In the genomic region with DNA sequence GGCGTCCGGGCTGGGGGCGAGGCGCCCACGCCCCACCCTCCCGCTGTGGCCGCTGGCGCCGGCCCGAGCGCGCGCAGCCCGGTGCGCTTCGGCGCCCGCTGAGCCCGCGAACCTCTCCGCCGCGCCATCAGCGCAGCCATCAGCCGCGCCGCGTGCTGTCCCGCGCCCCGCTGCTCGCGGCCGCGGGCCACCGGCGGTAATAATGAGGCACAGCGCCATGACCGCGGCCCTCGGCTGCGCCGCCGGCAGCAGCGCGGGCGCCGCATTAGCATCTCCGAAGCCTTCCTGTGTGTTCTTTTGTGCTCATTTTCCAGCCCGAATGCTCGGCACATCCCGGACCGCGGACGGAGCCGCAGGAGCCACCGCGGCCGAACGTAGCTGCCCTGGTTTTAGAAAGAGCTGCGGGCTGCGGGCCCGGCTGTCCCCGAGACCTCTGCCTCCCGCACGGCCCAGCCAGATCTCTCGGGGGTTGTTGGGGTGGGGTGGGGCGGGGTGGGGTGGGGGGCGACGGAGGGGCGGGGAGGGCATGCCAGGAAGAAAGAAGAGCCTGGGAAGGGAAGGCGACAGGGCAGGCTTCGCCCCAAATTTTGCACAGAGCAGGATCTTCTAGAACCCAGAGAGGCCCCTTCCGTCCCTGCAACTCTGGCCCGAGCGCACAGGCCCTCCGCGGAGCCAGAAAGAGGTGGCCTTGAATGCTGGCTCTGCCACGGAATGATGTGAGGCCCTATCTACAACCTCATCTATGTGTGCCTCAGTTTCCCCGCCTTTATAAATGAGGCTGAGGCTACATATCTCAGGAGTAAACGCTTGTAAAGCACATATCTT, we compare ENCODE assay signal across 11 cellular contexts. TPM values are rescaled to one million over a fixed set of nuclear protein-coding genes. Genes with fewer than 3 reads are reported as not detected.
A peak's percentile ranks its signal among the peaks of the same experiment; 100 is the strongest.
DNase-seq lines count a peak whose midpoint lies in the region; ATAC-seq, FAIRE-seq and TF ChIP-seq lines count a peak whose summit lies in the region.
"Had no signal": no experiment of that assay in that cellular context is flagged by ENCODE, and none has a peak within 500 bp of the region (broad histone marks: within the 10 kb centered on the region; RNA-seq: fewer than 3 reads in every experiment).

No MANE protein-coding gene starts in this region.

- TF ChIP-seq POLR2A in endothelial cell of umbilical vein (IDR thresholded peaks at IDR 0.05; ENCODE audit: low read depth, low read length), result no peak

- H4K20me1 ChIP-seq in endothelial cell of umbilical vein (replicated peaks; ENCODE audit: control insufficient read depth, extremely low read depth, insufficient read depth, low read length), result no peaks in the 10 kb centered on the region

- ATAC-seq in psoas muscle, result no peak

- no peaks in the 10 kb centered on the region for H3K36me3 ChIP-seq in endothelial cell of umbilical vein (ENCODE audit: control insufficient read depth in 2 of 2, extremely low read depth in 1 of 2, insufficient read depth in 2 of 2, low read length in 2 of 2)
- H3K36me3 ChIP-seq in psoas muscle (ENCODE audit: insufficient read depth in 1 of 2, low read depth in 1 of 2), result no peaks in the 10 kb centered on the region
- H3K36me3 ChIP-seq: WERI-Rb-1 had no signal

- H3K4me2 ChIP-seq in endothelial cell of umbilical vein (ENCODE audit: insufficient read depth, low read length), result peak overlapping the region; percentile 70

- H3K27me3 ChIP-seq in endothelial cell of umbilical vein (ENCODE audit: control insufficient read depth in 2 of 2, insufficient read depth in 2 of 2, low read length in 2 of 2), result peaks cover 18 to 30% of the 10 kb centered on the region in 2 experiments
- peaks cover 3 to 59% (median 10%) of the 10 kb centered on the region in 3 donors for H3K27me3 ChIP-seq in psoas muscle (ENCODE audit: insufficient read depth in 3 of 3, low read length in 2 of 3)

- POLR2A ChIA-PET in endothelial cell of umbilical vein (lab: Charles Lee), result no interaction called here

- no peaks in the 10 kb centered on the region for H3K9me1 ChIP-seq in endothelial cell of umbilical vein (replicated peaks; ENCODE audit: control insufficient read depth, extremely low read depth, insufficient read depth, low read length)

- peak in 2 of 3 experiments; percentile 57 to 66 for DNase-seq in NCI-H1417 (lab: John Stamatoyannopoulos, UW)
- DNase-seq in NCI-H1417 treated with DMSO at 0.1 percent for 48 hours (lab: John Stamatoyannopoulos, UW), result no peak
- peak; percentile 51 for DNase-seq in NCI-H2171 (lab: John Stamatoyannopoulos, UW)
- DNase-seq in endothelial cell of umbilical vein (ENCODE audit: low read depth, low spot score), result no peak
- DNase-seq in psoas muscle, result no peak
- no peak for DNase-seq in dedifferentiated amniotic fluid mesenchymal stem cell (ENCODE audit: extremely low spot score)
- no peak for DNase-seq in ureter (ENCODE audit: low spot score)
- DNase-seq in activated naive CD4-positive, alpha-beta T cell (lab: John Stamatoyannopoulos, UW), result no peak
- DNase-seq: ACHN, islet precursor cell, WERI-Rb-1 had no signal

- intact Hi-C loops in endothelial cell of umbilical vein (cut with micrococcal nuclease) (no loop called here), psoas muscle (cut with DNase I) (no loop called here)

- CTCF ChIA-PET in endothelial cell of umbilical vein (lab: Charles Lee), result no interaction called here

- WGBS in psoas muscle, 3 donors, result 5% methylated on average over 60 to 81 of the region's 81 CpGs

- H3K9me3 ChIP-seq in endothelial cell of umbilical vein (replicated peaks; ENCODE audit: control insufficient read depth, insufficient read depth, low read length), result no peaks in the 10 kb centered on the region
- no peaks in the 10 kb centered on the region for H3K9me3 ChIP-seq in psoas muscle

- BruUV-seq in endothelial cell of umbilical vein (replicated peaks; lab: Mats Ljungman, UMichigan), result no TSS peak

- H3K4me3 ChIP-seq in endothelial cell of umbilical vein (replicated peaks in 1 of 3; ENCODE audit: insufficient read depth in 1 of 3, low read depth in 1 of 3, low read length in 3 of 3) (peak overlapping the region in 2 of 3 experiments; percentile 41 to 50), psoas muscle (peak overlapping the region; percentile 43)

- no peaks in the 10 kb centered on the region for H3K4me1 ChIP-seq in endothelial cell of umbilical vein (ENCODE audit: control insufficient read depth, extremely low read depth, insufficient read depth, low read length)
- H3K4me1 ChIP-seq in psoas muscle, result no peaks in the 10 kb centered on the region

- no peaks in the 10 kb centered on the region for H3K79me2 ChIP-seq in endothelial cell of umbilical vein (ENCODE audit: control insufficient read depth, insufficient read depth, low read length)

- no peak overlapping the region for H3K9ac ChIP-seq in endothelial cell of umbilical vein (replicated peaks; ENCODE audit: extremely low read depth, insufficient read depth, low read length)

- peak overlapping the region; percentile 70 for H2AFZ ChIP-seq in endothelial cell of umbilical vein (ENCODE audit: low read depth, low read length)

- H3K27ac ChIP-seq in endothelial cell of umbilical vein (ENCODE audit: insufficient read depth, low read depth, low read length) (no peak overlapping the region), psoas muscle (no peak overlapping the region)
- H3K27ac ChIP-seq: WERI-Rb-1 had no signal

- FAIRE-seq in endothelial cell of umbilical vein (lab: Jason Lieb, UNC), result no peak

- dilution Hi-C loops in endothelial cell of umbilical vein (cut with MboI; ENCODE audit: extremely low pct_ligation_motif_present, low sequenced_read_pairs), result no loop called here

- TF ChIP-seq CTCF in endothelial cell of umbilical vein (IDR thresholded peaks at IDR 0.05; ENCODE audit: extremely low read depth in 1 of 2, insufficient read depth in 1 of 2, low read depth in 1 of 2, low read length in 2 of 2), result no peak
- TF ChIP-seq CTCF in psoas muscle (IDR thresholded peaks at IDR 0.05), result no peak

TF ChIP-seq in endothelial cell of umbilical vein, 7 proteins besides CTCF, POLR2A, EP300 and RAD21:
- TF ChIP-seq, protein P1, sequence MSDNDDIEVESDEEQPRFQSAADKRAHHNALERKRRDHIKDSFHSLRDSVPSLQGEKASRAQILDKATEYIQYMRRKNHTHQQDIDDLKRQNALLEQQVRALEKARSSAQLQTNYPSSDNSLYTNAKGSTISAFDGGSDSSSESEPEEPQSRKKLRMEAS (IDR thresholded peaks at IDR 0.05; ENCODE audit: insufficient read depth, insufficient read length), result no peak
- peak; percentile 82 for TF ChIP-seq EZH2 (IDR thresholded peaks at IDR 0.05; ENCODE audit: borderline replicate concordance, low read depth, low read length, severe bottlenecking)

RNA-seq across cellular contexts. Expression of a gene that starts 55.3 kb away (rescaled TPM):
- 33.2 and 40.1 TPM in 2 replicates for total RNA-seq in endothelial cell of umbilical vein
- polyA plus RNA-seq in endothelial cell of umbilical vein, result 20.9 and 24.1 TPM in 2 replicates
- 17.7 and 18.4 TPM in 2 replicates for polyA plus RNA-seq in endothelial cell of umbilical vein (2011; cell fraction: cytosol; rRNA removed)
- polyA plus RNA-seq in endothelial cell of umbilical vein (2011; cell fraction: nucleus; rRNA removed), result 10.3 and 12.4 TPM in 2 replicates
- polyA plus RNA-seq in endothelial cell of umbilical vein (2012), result 36.0 and 47.4 TPM in 2 replicates
- 15.0 and 15.2 TPM in 2 replicates for polyA minus RNA-seq in endothelial cell of umbilical vein
- polyA minus RNA-seq in endothelial cell of umbilical vein (2011; cell fraction: cytosol; rRNA and poly(A)+ RNA removed), result 6.8 TPM
- 6.9 and 10.8 TPM in 2 replicates for polyA minus RNA-seq in endothelial cell of umbilical vein (2011; cell fraction: nucleus; rRNA and poly(A)+ RNA removed)
- total RNA-seq in psoas muscle, result 10 to 100 TPM; 11.6 to 18.4 (median 15.6) TPM
- polyA plus RNA-seq in psoas muscle, result 10 to 100 TPM; 13.8 to 29.3 (median 15.7) TPM
- 22.0 TPM for total RNA-seq in ureter

Comparison
In these comparisons a context has a peak if more than half of its experiments do, and no peak if none do; other contexts are left out.
1. DNase-seq: peak in NCI-H1417 (2 of 3) and NCI-H2171 (single experiment); none in NCI-H1417 treated with DMSO at 0.1 percent for 48 hours (single experiment), endothelial cell of umbilical vein (single experiment), psoas muscle (0 of 2), dedifferentiated amniotic fluid mesenchymal stem cell (single experiment), ureter (single experiment) and activated naive CD4-positive, alpha-beta T cell (0 of 4).